In the genomic region with DNA sequence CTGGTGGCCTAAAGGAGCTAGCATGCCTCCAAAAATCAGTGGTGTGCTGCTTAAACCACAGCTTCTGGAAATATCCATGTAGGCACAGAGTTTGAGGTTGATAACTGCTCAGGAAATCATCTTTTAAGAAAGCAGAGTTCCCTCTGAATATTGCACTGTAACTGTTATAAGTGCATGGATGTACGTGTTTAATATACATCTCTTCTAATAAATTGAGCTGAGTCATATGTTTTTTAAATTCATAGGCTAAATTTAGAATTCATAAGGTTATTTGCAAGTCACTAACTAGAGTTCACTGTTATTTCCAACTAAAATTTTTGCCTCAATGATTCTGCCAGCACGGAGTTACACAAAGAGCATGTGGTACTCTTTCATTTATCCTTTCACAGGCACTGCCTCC, we compare ENCODE assay signal across 20 cellular contexts.
"Had no signal": no experiment of that assay in that cellular context is flagged by ENCODE, and none has a peak within 500 bp of the region (broad histone marks: within the 10 kb centered on the region; RNA-seq: fewer than 3 reads in every experiment).

No MANE protein-coding gene starts in this region.

- H3K4me1 ChIP-seq: sigmoid colon, upper lobe of right lung had no signal

- H3K36me3 ChIP-seq: sigmoid colon, thoracic aorta, upper lobe of right lung had no signal

- H3K27ac ChIP-seq: coronary artery, hepatocyte, sigmoid colon, thoracic aorta, upper lobe of right lung had no signal

- H3K27me3 ChIP-seq: hepatocyte, sigmoid colon, upper lobe of right lung had no signal

- H3K9me3 ChIP-seq: thoracic aorta, upper lobe of right lung had no signal

- H3K4me3 ChIP-seq: coronary artery, hepatocyte, mucosa of descending colon, sigmoid colon, thoracic aorta, upper lobe of right lung had no signal

- FAIRE-seq: keratinocyte had no signal

- ATAC-seq: activated T-cell treated with anti-CD3 and anti-CD28 coated beads, Interleukin-2, amount 50 U/mL, for 72 hours; left lobe of liver; mucosa of descending colon; naive thymus-derived CD4-positive, alpha-beta T cell; stimulated activated effector memory CD8-positive, alpha-beta T cell treated with anti-CD3 and anti-CD28 coated beads, Interleukin-12 subunit alpha, Interleukin-12 subunit beta, amount 100 ng/mL, for 72 hours; upper lobe of right lung had no signal

- DNase-seq: activated CD4-positive, alpha-beta T cell treated with anti-CD3 and anti-CD28 coated beads, Interleukin-2, amount 10 ng/mL, durations not matched to agents 24 days and 14 days; activated CD4-positive, CD25-positive, alpha-beta regulatory T cell; activated CD8-positive, alpha-beta memory T cell treated with anti-CD3 and anti-CD28 coated beads, Interleukin-2, amount 50 U/mL, for 48 hours; activated gamma-delta T cell; activated T-cell treated with anti-CD3 and anti-CD28 coated beads, Interleukin-2, amount 50 U/mL, for 72 hours; amniotic stem cell; central memory CD4-positive, alpha-beta T cell; effector CD8-positive, alpha-beta T cell; mammary epithelial cell; mucosa of descending colon; naive thymus-derived CD4-positive, alpha-beta T cell; sigmoid colon; T-helper 2 cell; upper lobe of right lung had no signal
